9 cellular contexts compared by ENCODE assay signal in genomic region chr16:50151744-50152143, GRCh38. TPM values are rescaled to one million over a fixed set of nuclear protein-coding genes. Genes with fewer than 3 reads are reported as not detected.
DNase-seq lines count a peak whose midpoint lies in the region; FAIRE-seq and TF ChIP-seq lines count a peak whose summit lies in the region.
"Had no signal": no experiment of that assay in that cellular context is flagged by ENCODE, and none has a peak within 500 bp of the region (broad histone marks: within the 10 kb centered on the region; RNA-seq: fewer than 3 reads in every experiment).

No MANE protein-coding gene starts in this region.

- DNase-seq in GM19239 (ENCODE audit: insufficient read length, low spot score) (no peak), foreskin fibroblast (no peak), NCI-H446 treated with DMSO at 0.1 percent for 48 hours (lab: John Stamatoyannopoulos, UW) (no peak), NCI-H2029 treated with DMSO at 0.1 percent for 48 hours (lab: John Stamatoyannopoulos, UW) (no peak), NCI-H69 (lab: John Stamatoyannopoulos, UW) (no peak), retina (no peak)
- peak; percentile 62 for DNase-seq in activated CD4-positive, alpha-beta T cell treated with anti-CD3 and anti-CD28 coated beads, Interleukin-2, amount 10 ng/mL, durations not matched to agents 24 days and 14 days
- DNase-seq in stimulated activated CD4-positive, alpha-beta T cell treated with anti-CD3 and anti-CD28 coated beads, Interleukin-1b, Interleukin-23, amount 100 ng/mL, for 48 hours = peak; percentile 49
- DNase-seq: cortex of kidney had no signal

- peak overlapping the region; percentile 94 for H3K27ac Mint-ChIP-seq in activated CD4-positive, alpha-beta T cell treated with anti-CD3 and anti-CD28 coated beads, Interleukin-2, amount 10 ng/mL, durations not matched to agents 24 days and 14 days

- H3K4me3 ChIP-seq in foreskin fibroblast (ENCODE audit: low read depth in 1 of 2, low read length in 2 of 2) = peak overlapping the region; percentile 70 to 88

- H3K9me3 Mint-ChIP-seq in activated CD4-positive, alpha-beta T cell treated with anti-CD3 and anti-CD28 coated beads, Interleukin-2, amount 10 ng/mL, durations not matched to agents 24 days and 14 days = no peaks in the 10 kb centered on the region

- peaks cover 25% of the 10 kb centered on the region for H3K4me1 Mint-ChIP-seq in activated CD4-positive, alpha-beta T cell treated with anti-CD3 and anti-CD28 coated beads, Interleukin-2, amount 10 ng/mL, durations not matched to agents 24 days and 14 days

- intact Hi-C loops in activated CD4-positive, alpha-beta T cell treated with anti-CD3 and anti-CD28 coated beads, Interleukin-2, amount 10 ng/mL, durations not matched to agents 24 days and 14 days (cut with micrococcal nuclease) = loop anchor here (1.0 to 5.0 kb wide), 6 partner anchors 30 to 591 kb away; partner anchors contain the start of gene CYLD

- H3K36me3 Mint-ChIP-seq in activated CD4-positive, alpha-beta T cell treated with anti-CD3 and anti-CD28 coated beads, Interleukin-2, amount 10 ng/mL, durations not matched to agents 24 days and 14 days (ENCODE audit: low read depth) = peaks cover 6% of the 10 kb centered on the region

- H3K27me3 Mint-ChIP-seq in activated CD4-positive, alpha-beta T cell treated with anti-CD3 and anti-CD28 coated beads, Interleukin-2, amount 10 ng/mL, durations not matched to agents 24 days and 14 days = no peaks in the 10 kb centered on the region

- FAIRE-seq in GM19239 (lab: Jason Lieb, UNC) = peak; percentile 14

- peak overlapping the region; percentile 88 for H3K4me3 Mint-ChIP-seq in activated CD4-positive, alpha-beta T cell treated with anti-CD3 and anti-CD28 coated beads, Interleukin-2, amount 10 ng/mL, durations not matched to agents 24 days and 14 days

- TF ChIP-seq CTCF in foreskin fibroblast (IDR thresholded peaks at IDR 0.05; ENCODE audit: low read depth, low read length) = no peak

RNA-seq across cellular contexts. Expression of gene TENT4B, which starts 1.4 kb away (rescaled TPM):
- total RNA-seq in activated CD4-positive, alpha-beta T cell treated with anti-CD3 and anti-CD28 coated beads, Interleukin-2, amount 10 ng/mL, durations not matched to agents 24 days and 14 days = 16.6 and 18.5 TPM in 2 replicates

Comparison
In these comparisons a context has a peak if more than half of its experiments do, and no peak if none do; other contexts are left out.
1. DNase-seq: peak in activated CD4-positive, alpha-beta T cell treated with anti-CD3 and anti-CD28 coated beads, Interleukin-2, amount 10 ng/mL, durations not matched to agents 24 days and 14 days (single experiment) and stimulated activated CD4-positive, alpha-beta T cell treated with anti-CD3 and anti-CD28 coated beads, Interleukin-1b, Interleukin-23, amount 100 ng/mL, for 48 hours (single experiment); none in GM19239 (single experiment), foreskin fibroblast (0 of 2), NCI-H446 treated with DMSO at 0.1 percent for 48 hours (single experiment), NCI-H2029 treated with DMSO at 0.1 percent for 48 hours (single experiment), NCI-H69 (single experiment) and retina (single experiment).